ENCODE assay signal across 19 cellular contexts in the genomic region with DNA sequence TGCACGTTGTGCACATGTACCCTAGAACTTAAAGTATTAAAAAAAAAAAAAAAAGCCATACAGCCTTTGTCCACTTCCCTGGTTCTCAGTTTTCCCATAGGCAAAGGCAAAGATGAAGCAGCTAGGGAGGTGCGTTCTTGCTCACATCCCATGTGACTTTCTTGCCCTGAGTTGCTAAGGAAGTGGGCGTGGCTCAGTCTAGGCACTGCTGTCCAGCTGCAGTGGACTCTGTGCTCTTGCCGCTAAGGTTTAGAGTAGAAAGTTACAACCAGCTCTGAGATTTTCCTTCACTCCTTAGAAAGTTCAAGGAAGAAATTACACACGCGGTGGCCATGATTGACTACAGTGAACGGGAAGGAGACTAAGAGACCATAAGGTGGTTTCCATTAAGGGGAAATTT.
DNase-seq lines count a peak whose midpoint lies in the region; ATAC-seq, FAIRE-seq and TF ChIP-seq lines count a peak whose summit lies in the region.
"Had no signal": no experiment of that assay in that cellular context is flagged by ENCODE, and none has a peak within 500 bp of the region (broad histone marks: within the 10 kb centered on the region; RNA-seq: fewer than 3 reads in every experiment).

No MANE protein-coding gene starts in this region.

- H2AFZ ChIP-seq in hepatocyte = no peak overlapping the region

- H3K36me3 ChIP-seq in hepatocyte (replicated peaks; ENCODE audit: insufficient read depth, low read depth) (no peaks in the 10 kb centered on the region), small intestine (ENCODE audit: control insufficient read depth in 2 of 2, insufficient read depth in 2 of 2, low read length in 2 of 2) (no peaks in the 10 kb centered on the region)
- H3K36me3 ChIP-seq: MG63, SJSA1 had no signal

- WGBS in hepatocyte (ENCODE audit: low lambda C conversion rate, missing lambda C conversion rate) = 96% methylated on average over 7 of the region's 7 CpGs
- 87 to 91% (median 88%) methylated on average over 7 of the region's 7 CpGs for WGBS in small intestine, 3 donors

- no peaks in the 10 kb centered on the region for H3K9me2 ChIP-seq in hepatocyte (replicated peaks; ENCODE audit: insufficient read depth)

- ATAC-seq in HG03097 (IDR thresholded peaks at IDR 0.05; ENCODE audit: low FRiP score, unreplicated experiment) = no peak
- ATAC-seq: Panc1 had no signal

- no peak overlapping the region for H3K27ac ChIP-seq in hepatocyte
- H3K27ac ChIP-seq in small intestine (ENCODE audit: low read depth in 1 of 2, low read length in 1 of 2) = no peak overlapping the region
- H3K27ac ChIP-seq: C4-2B, SJSA1 had no signal

- H3K4me2 ChIP-seq in hepatocyte = no peak overlapping the region

- no peaks in the 10 kb centered on the region for H3K4me1 ChIP-seq in hepatocyte (ENCODE audit: insufficient read depth)
- no peaks in the 10 kb centered on the region for H3K4me1 ChIP-seq in small intestine (ENCODE audit: control insufficient read depth in 2 of 2, insufficient read depth in 1 of 2, low read depth in 1 of 2, low read length in 1 of 2)
- H3K4me1 ChIP-seq: SJSA1 had no signal

- FAIRE-seq in small intestine (lab: Jason Lieb, UNC) (no peak), urothelium cell line (lab: Jason Lieb, UNC) (no peak)
- FAIRE-seq: GM12891 had no signal

- TF ChIP-seq CTCF in hepatocyte (IDR thresholded peaks at IDR 0.05; ENCODE audit: poor library complexity) = no peak

- H3K4me3 ChIP-seq in hepatocyte = no peak overlapping the region
- no peak overlapping the region for H3K4me3 ChIP-seq in small intestine (ENCODE audit: low read depth in 1 of 2, low read length in 2 of 2)
- H3K4me3 ChIP-seq: MG63, SJSA1 had no signal

- H3K27me3 ChIP-seq in hepatocyte = no peaks in the 10 kb centered on the region
- H3K27me3 ChIP-seq in small intestine (ENCODE audit: control insufficient read depth in 2 of 2, insufficient read depth in 2 of 2, low read length in 2 of 2) = no peaks in the 10 kb centered on the region
- H3K27me3 ChIP-seq: MG63, SJSA1 had no signal

- DNase-seq in EH (ENCODE audit: low read depth) = peak; percentile 9
- peak; percentile 0 for DNase-seq in M059J (ENCODE audit: low read depth)
- peak; percentile 22 for DNase-seq in hepatocyte (ENCODE audit: low spot score)
- DNase-seq in small intestine = peak; percentile 3
- DNase-seq in T1000 (lab: John Stamatoyannopoulos, UW) = no peak
- no peak for DNase-seq in urothelium cell line (ENCODE audit: low spot score)
- DNase-seq: AML-193, DND-41, MG63, NCI-H1048, NCI-H1436 treated with DMSO at 0.1 percent for 48 hours, NCI-H2029, NCI-H446, NCI-H69 had no signal

- H4K20me1 ChIP-seq in hepatocyte (ENCODE audit: insufficient read depth, poor library complexity, severe bottlenecking) = no peaks in the 10 kb centered on the region

- H3K9me3 ChIP-seq in hepatocyte (ENCODE audit: low read depth) (no peaks in the 10 kb centered on the region), small intestine (ENCODE audit: control insufficient read depth, low read depth) (no peaks in the 10 kb centered on the region)
- H3K9me3 ChIP-seq: MG63, SJSA1 had no signal

- no peaks in the 10 kb centered on the region for H3K79me2 ChIP-seq in hepatocyte

Comparison
In these comparisons a context has a peak if more than half of its experiments do, and no peak if none do; other contexts are left out.
1. DNase-seq: peak in EH (single experiment), M059J (single experiment), hepatocyte (single experiment) and small intestine (single experiment); none in T1000 (single experiment) and urothelium cell line (single experiment).